14 cellular contexts compared by ENCODE assay signal in the genomic region with DNA sequence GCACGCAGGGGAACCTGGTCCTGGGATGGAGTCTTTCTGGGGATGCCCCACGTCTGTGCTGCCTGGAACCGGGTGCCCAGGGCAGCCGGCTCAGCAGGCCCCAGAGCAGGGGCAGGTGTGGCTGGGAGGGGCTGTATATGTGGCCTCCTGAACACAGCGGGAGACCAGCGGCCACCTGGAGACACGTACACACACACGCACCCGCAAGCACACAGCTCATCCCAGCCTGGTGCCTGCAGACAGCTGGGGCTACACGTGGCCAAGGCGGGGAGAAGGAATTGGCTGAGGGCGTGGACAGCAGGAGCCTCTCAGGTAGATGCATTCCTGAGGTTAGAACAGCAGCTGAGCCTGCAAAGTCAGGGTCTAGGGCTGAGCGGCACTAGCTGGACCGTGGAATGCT. TPM values are rescaled to one million over a fixed set of nuclear protein-coding genes. Genes with fewer than 3 reads are reported as not detected.
DNase-seq lines count a peak whose midpoint lies in the region; ATAC-seq, FAIRE-seq and TF ChIP-seq lines count a peak whose summit lies in the region.
"Had no signal": no experiment of that assay in that cellular context is flagged by ENCODE, and none has a peak within 500 bp of the region (broad histone marks: within the 10 kb centered on the region; RNA-seq: fewer than 3 reads in every experiment).

No MANE protein-coding gene starts in this region.

- H3K27ac Mint-ChIP-seq in stimulated activated naive CD8-positive, alpha-beta T cell treated with anti-CD3 and anti-CD28 coated beads, Interleukin-15, amount 100 ng/mL, for 72 hours, result no peak overlapping the region

- H3K4me3 ChIP-seq in GM12878 (no peak overlapping the region), neural cell (ENCODE audit: low read length) (peak overlapping the region; percentile 56)

- no peak overlapping the region for H2AFZ ChIP-seq in GM12878 (ENCODE audit: control insufficient read depth, low read depth, low read length)
- H2AFZ ChIP-seq in neural cell (ENCODE audit: low read depth, low read length), result no peak overlapping the region

- 92% methylated on average over 14 of the region's 14 CpGs for WGBS in GM12878 (ENCODE audit: insufficient coverage, insufficient replicate concordance, low lambda C conversion rate, missing lambda C conversion rate)

- TSS peak; percentile 66 for BruUV-seq in GM12878 (replicated peaks; lab: Mats Ljungman, UMichigan)

- H3K4me1 ChIP-seq in GM12878 (ENCODE audit: control insufficient read depth, insufficient read depth, low read length), result peaks cover 23% of the 10 kb centered on the region

- FAIRE-seq in GM12878 (lab: Jason Lieb, UNC), result no peak
- FAIRE-seq: endometrium, HTR-8/SVneo, TTC549 had no signal

- H3K27ac ChIP-seq in GM12878 (ENCODE audit: control insufficient read depth, insufficient read depth) (no peak overlapping the region), neural cell (ENCODE audit: low read length) (no peak overlapping the region)
- H3K27ac ChIP-seq: thyroid gland had no signal

- H3K79me2 ChIP-seq in GM12878 (ENCODE audit: control insufficient read depth, insufficient read depth, low read length) (no peaks in the 10 kb centered on the region), neural cell (replicated peaks; ENCODE audit: insufficient read depth, low read length) (no peaks in the 10 kb centered on the region)

- DNase-seq in NCI-H1105 treated with DMSO at 0.1 percent for 48 hours (lab: John Stamatoyannopoulos, UW) (peak; percentile 1), NCI-H1105 (lab: John Stamatoyannopoulos, UW) (no peak), NCI-H1417 treated with DMSO at 0.1 percent for 48 hours (lab: John Stamatoyannopoulos, UW) (peak; percentile 31), GM12878 (ENCODE audit: low read depth, low spot score) (no peak), CD1c-positive myeloid dendritic cell (ENCODE audit: extremely low spot score) (no peak), Right ventricle myocardium superior (no peak)
- no peak for DNase-seq in stimulated activated naive CD8-positive, alpha-beta T cell treated with anti-CD3 and anti-CD28 coated beads, Interleukin-15, amount 100 ng/mL, for 72 hours

- ATAC-seq in GM12878 (no peak), Right ventricle myocardium superior (ENCODE audit: poor library complexity) (no peak)
- no peak for ATAC-seq in stimulated activated naive CD8-positive, alpha-beta T cell treated with anti-CD3 and anti-CD28 coated beads, Interleukin-15, amount 100 ng/mL, for 72 hours

- no peaks in the 10 kb centered on the region for H3F3A ChIP-seq in neural cell (ENCODE audit: insufficient read depth, low read length, poor library complexity, severe bottlenecking)

- no peak overlapping the region for H3K4me3 Mint-ChIP-seq in stimulated activated naive CD8-positive, alpha-beta T cell treated with anti-CD3 and anti-CD28 coated beads, Interleukin-15, amount 100 ng/mL, for 72 hours

- in situ Hi-C loops in GM12878 (cut with MboI), result no loop called here

- H3K27me3 ChIP-seq in GM12878 (replicated peaks in 1 of 2; ENCODE audit: control insufficient read depth in 2 of 2, insufficient read depth in 2 of 2, low read length in 1 of 2) (no peaks in the 10 kb centered on the region), neural cell (ENCODE audit: insufficient read depth, low read depth, low read length) (no peaks in the 10 kb centered on the region)
- H3K27me3 ChIP-seq: thyroid gland had no signal

- H3K9me2 ChIP-seq in neural cell (ENCODE audit: insufficient read depth, low read length), result no peaks in the 10 kb centered on the region

- no peak for TF ChIP-seq EP300 in GM12878 (IDR thresholded peaks at IDR 0.05; ENCODE audit: borderline replicate concordance in 1 of 2, control insufficient read depth in 1 of 2, low read depth in 2 of 2, low read length in 2 of 2)
- TF ChIP-seq EP300 in neural cell (conservative IDR thresholded peaks at IDR 0.05; ENCODE audit: poor library complexity, severe bottlenecking), result no peak

- TF ChIP-seq CTCF in GM12878 (IDR thresholded peaks at IDR 0.05 in 2 of 3, conservative IDR thresholded peaks at IDR 0.05 in 1 of 3; ENCODE audit: control insufficient read depth in 2 of 3, extremely low read depth in 1 of 3, insufficient read depth in 1 of 3, low read depth in 3 of 3, low read length in 3 of 3), result no peak
- TF ChIP-seq CTCF in neural cell (IDR thresholded peaks at IDR 0.05; ENCODE audit: poor library complexity, severe bottlenecking), result no peak

- H4K20me1 ChIP-seq in GM12878 (ENCODE audit: control insufficient read depth, insufficient read depth) (no peaks in the 10 kb centered on the region), neural cell (ENCODE audit: insufficient read depth) (no peaks in the 10 kb centered on the region)

- no peak for TF ChIP-seq RAD21 in GM12878 (IDR thresholded peaks at IDR 0.05; ENCODE audit: insufficient read depth, low read depth, low read length)
- TF ChIP-seq RAD21 in neural cell (conservative IDR thresholded peaks at IDR 0.05), result no peak

- POLR2A ChIA-PET in GM12878 (lab: Charles Lee), result interaction anchor here (1.4 kb wide), 1 partner anchor 15 kb away, joined by 4 read pairs; no protein-coding TSS in a partner anchor

- intact Hi-C loops in GM12878 (cut with micrococcal nuclease; ENCODE audit: unreplicated experiment), result no loop called here
- intact Hi-C loops in Right ventricle myocardium superior (cut with DNase I), result no loop called here

- no peak overlapping the region for H3K9ac ChIP-seq in GM12878 (ENCODE audit: control insufficient read depth, insufficient read depth, low read length)
- H3K9ac ChIP-seq in neural cell (ENCODE audit: low read length), result no peak overlapping the region

- RAD21 ChIA-PET in GM12878 (lab: Charles Lee; ENCODE audit: unreplicated experiment), result no interaction called here

- no peak; the same call in 1 of the 2 replicates for TF ChIP-seq POLR2A in GM12878 (IDR thresholded peaks at IDR 0.05; ENCODE audit: low read depth, low read length)

- SMC1A ChIA-PET in GM12878 (lab: Charles Lee; ENCODE audit: uncharacterized antibody, unreplicated experiment), result interaction anchor here (1.4 kb wide), 1 partner anchor 12 kb away, joined by 5 read pairs; no protein-coding TSS in a partner anchor

- H3K36me3 ChIP-seq in GM12878 (ENCODE audit: control insufficient read depth in 2 of 2, insufficient read depth in 2 of 2, low read length in 1 of 2) (peaks cover 3 to 4% of the 10 kb centered on the region in 2 experiments; a peak in 3 of 4 replicates), neural cell (ENCODE audit: insufficient read depth, low read length) (no peaks in the 10 kb centered on the region)
- H3K36me3 ChIP-seq: thyroid gland had no signal

- peaks cover 78% of the 10 kb centered on the region for H3K4me1 Mint-ChIP-seq in stimulated activated naive CD8-positive, alpha-beta T cell treated with anti-CD3 and anti-CD28 coated beads, Interleukin-15, amount 100 ng/mL, for 72 hours

- CTCF ChIA-PET in GM12878 (lab: Yijun Ruan, JAX), result interaction anchor here (1.2 kb wide), 1 partner anchor 16 kb away, joined by 3 read pairs; no protein-coding TSS in a partner anchor

- no peaks in the 10 kb centered on the region for H3K9me3 Mint-ChIP-seq in stimulated activated naive CD8-positive, alpha-beta T cell treated with anti-CD3 and anti-CD28 coated beads, Interleukin-15, amount 100 ng/mL, for 72 hours

- H3K4me2 ChIP-seq in GM12878 (ENCODE audit: control insufficient read depth, insufficient read depth) (no peak overlapping the region), neural cell (ENCODE audit: low read length) (no peak overlapping the region)

- H3K9me3 ChIP-seq in GM12878 (replicated peaks; ENCODE audit: control insufficient read depth, insufficient read depth, low read length), result no peaks in the 10 kb centered on the region
- no peaks in the 10 kb centered on the region for H3K9me3 ChIP-seq in neural cell (ENCODE audit: low read length)
- H3K9me3 ChIP-seq: thyroid gland had no signal

- no peaks in the 10 kb centered on the region for H3K27me3 Mint-ChIP-seq in stimulated activated naive CD8-positive, alpha-beta T cell treated with anti-CD3 and anti-CD28 coated beads, Interleukin-15, amount 100 ng/mL, for 72 hours

RNA-seq across cellular contexts. Expression of gene ADAM8, which starts 14.0 kb away (rescaled TPM):
- total RNA-seq in GM12878 (2013; cell fraction: nucleolus; rRNA removed), result 204 and 240 TPM in 2 replicates
- total RNA-seq in GM12878 (2014; rRNA removed), result 31.6 and 37.4 TPM in 2 replicates
- 13.0 and 13.2 TPM in 2 replicates for total RNA-seq in GM12878 (2014; rRNA removed; fragmentation: Illumina TruSeq; extraction: Trizol)
- total RNA-seq in GM12878 (2021), result 86.1 and 92.7 TPM in 2 replicates
- polyA plus RNA-seq in GM12878 (2011; ENCODE audit: low read depth), result 13.7 TPM
- polyA plus RNA-seq in GM12878 (2011; rRNA removed), result 5.3 and 15.1 TPM in 2 replicates
- 20.0 and 33.8 TPM in 2 replicates for polyA plus RNA-seq in GM12878 (2011; cell fraction: cytosol; rRNA removed)
- polyA plus RNA-seq in GM12878 (2011; cell fraction: nucleus; rRNA removed), result 351 and 379 TPM in 2 replicates
- polyA plus RNA-seq in GM12878 (2012), result 44.0 and 54.6 TPM in 2 replicates
- 0.68 and 6.8 TPM in 2 replicates for polyA plus RNA-seq in GM12878 (2014; fragmentation: Illumina TruSeq; extraction: Trizol)
- polyA plus RNA-seq in GM12878 (2014; fragmentation: Nextera tagmentation; extraction: Ambion mirVana), result 1 to 10 TPM in 1 of 2 experiments, under 1 TPM in 1; 0.37 to 2.3 TPM
- 51.6 and 73.2 TPM in 2 replicates for polyA plus RNA-seq in GM12878 (2014; rRNA removed)
- 10 to 100 TPM; 28.4 to 34.1 TPM for polyA plus RNA-seq in GM12878 (2016; fragmentation: Nextera tagmentation; extraction: Ambion mirVana)
- polyA minus RNA-seq in GM12878 (2011; rRNA and poly(A)+ RNA removed), result 14.7 and 35.3 TPM in 2 replicates
- polyA minus RNA-seq in GM12878 (2011; cell fraction: cytosol; rRNA and poly(A)+ RNA removed), result 13.4 and 24.5 TPM in 2 replicates
- 96.1 and 129 TPM in 2 replicates for polyA minus RNA-seq in GM12878 (2011; cell fraction: nucleus; rRNA and poly(A)+ RNA removed)
- polyA plus RNA-seq in neural cell, result 6.4 and 7.2 TPM in 2 replicates
- 1.5 and 2.2 TPM in 2 replicates for polyA minus RNA-seq in neural cell
- total RNA-seq in Right ventricle myocardium superior, result 2.5 TPM

RNA-seq across cellular contexts. Expression of gene VENTX, which starts 25.0 kb away (rescaled TPM):
- total RNA-seq in GM12878 (2013; cell fraction: nucleolus; rRNA removed), result not detected in 2 replicates
- total RNA-seq in GM12878 (2014; rRNA removed) (not detected in 2 replicates), GM12878 (2014; rRNA removed; fragmentation: Illumina TruSeq; extraction: Trizol) (not detected in 2 replicates), GM12878 (2021) (not detected in 2 replicates), Right ventricle myocardium superior (0.43 TPM)
- not detected for polyA plus RNA-seq in GM12878 (2011; ENCODE audit: low read depth)
- polyA plus RNA-seq in GM12878 (2011; rRNA removed) (not detected in 2 replicates), GM12878 (2014; fragmentation: Illumina TruSeq; extraction: Trizol) (not detected in 2 replicates), GM12878 (2014; fragmentation: Nextera tagmentation; extraction: Ambion mirVana) (not detected), GM12878 (2014; rRNA removed) (not detected in 2 replicates), GM12878 (2016; fragmentation: Nextera tagmentation; extraction: Ambion mirVana) (under 1 TPM in 1 of 2 experiments, not detected in 1; 0.05 TPM), neural cell (not detected in 2 replicates)
- polyA plus RNA-seq in GM12878 (2011; cell fraction: cytosol; rRNA removed), result not detected in 2 replicates
- not detected in 2 replicates for polyA plus RNA-seq in GM12878 (2011; cell fraction: nucleus; rRNA removed)
- not detected in 2 replicates for polyA plus RNA-seq in GM12878 (2012)
- not detected in 2 replicates for polyA minus RNA-seq in GM12878 (2011; rRNA and poly(A)+ RNA removed)
- polyA minus RNA-seq in GM12878 (2011; cell fraction: cytosol; rRNA and poly(A)+ RNA removed), result not detected in 2 replicates
- polyA minus RNA-seq in GM12878 (2011; cell fraction: nucleus; rRNA and poly(A)+ RNA removed), result not detected in 2 replicates
- not detected in 2 replicates for polyA minus RNA-seq in neural cell
- total RNA-seq: NCI-H460 had no signal

RNA-seq across cellular contexts. Expression of gene UTF1, which starts 32.7 kb away (rescaled TPM):
- total RNA-seq in GM12878 (2013; cell fraction: nucleolus; rRNA removed), result not detected in 2 replicates
- total RNA-seq in GM12878 (2014; rRNA removed) (not detected in 2 replicates), GM12878 (2014; rRNA removed; fragmentation: Illumina TruSeq; extraction: Trizol) (not detected in 2 replicates), GM12878 (2021) (not detected in 2 replicates), Right ventricle myocardium superior (not detected)
- not detected for polyA plus RNA-seq in GM12878 (2011; ENCODE audit: low read depth)
- polyA plus RNA-seq in GM12878 (2011; rRNA removed) (not detected in 2 replicates), GM12878 (2014; fragmentation: Illumina TruSeq; extraction: Trizol) (not detected in 2 replicates), GM12878 (2014; fragmentation: Nextera tagmentation; extraction: Ambion mirVana) (not detected), GM12878 (2014; rRNA removed) (not detected in 2 replicates), GM12878 (2016; fragmentation: Nextera tagmentation; extraction: Ambion mirVana) (not detected), neural cell (not detected in 2 replicates)
- not detected in 2 replicates for polyA plus RNA-seq in GM12878 (2011; cell fraction: cytosol; rRNA removed)
- not detected in 2 replicates for polyA plus RNA-seq in GM12878 (2011; cell fraction: nucleus; rRNA removed)
- not detected in 2 replicates for polyA plus RNA-seq in GM12878 (2012)
- polyA minus RNA-seq in GM12878 (2011; rRNA and poly(A)+ RNA removed), result not detected in 2 replicates
- not detected in 2 replicates for polyA minus RNA-seq in GM12878 (2011; cell fraction: cytosol; rRNA and poly(A)+ RNA removed)
- not detected in 2 replicates for polyA minus RNA-seq in GM12878 (2011; cell fraction: nucleus; rRNA and poly(A)+ RNA removed)
- polyA minus RNA-seq in neural cell, result not detected in 2 replicates
- total RNA-seq: NCI-H460, omental fat pad, thyroid gland had no signal

RNA-seq across cellular contexts. Expression of gene TUBGCP2, which starts 46.0 kb away (rescaled TPM):
- total RNA-seq in GM12878 (2013; cell fraction: nucleolus; rRNA removed), result 76.6 and 91.2 TPM in 2 replicates
- total RNA-seq in GM12878 (2014; rRNA removed) (38.5 TPM in 2 replicates), GM12878 (2014; rRNA removed; fragmentation: Illumina TruSeq; extraction: Trizol) (18.1 and 19.1 TPM in 2 replicates), GM12878 (2021) (46.5 and 47.1 TPM in 2 replicates), Right ventricle myocardium superior (38.5 TPM)
- polyA plus RNA-seq in GM12878 (2011; ENCODE audit: low read depth), result 12.8 TPM
- polyA plus RNA-seq in GM12878 (2011; rRNA removed) (23.7 and 35.8 TPM in 2 replicates), GM12878 (2014; fragmentation: Illumina TruSeq; extraction: Trizol) (16.0 and 26.6 TPM in 2 replicates), GM12878 (2014; fragmentation: Nextera tagmentation; extraction: Ambion mirVana) (10 to 100 TPM in 1 of 2 experiments, 1 to 10 TPM in 1; 4.8 to 11.6 TPM), GM12878 (2014; rRNA removed) (33.6 and 36.2 TPM in 2 replicates), GM12878 (2016; fragmentation: Nextera tagmentation; extraction: Ambion mirVana) (10 to 100 TPM; 36.4 to 37.7 TPM), neural cell (34.5 and 63.1 TPM in 2 replicates)
- polyA plus RNA-seq in GM12878 (2011; cell fraction: cytosol; rRNA removed), result 29.0 and 35.1 TPM in 2 replicates
- 82.0 and 82.5 TPM in 2 replicates for polyA plus RNA-seq in GM12878 (2011; cell fraction: nucleus; rRNA removed)
- polyA plus RNA-seq in GM12878 (2012), result 25.1 and 31.7 TPM in 2 replicates
- polyA minus RNA-seq in GM12878 (2011; rRNA and poly(A)+ RNA removed), result 37.1 and 46.2 TPM in 2 replicates
- polyA minus RNA-seq in GM12878 (2011; cell fraction: cytosol; rRNA and poly(A)+ RNA removed), result 14.8 and 16.3 TPM in 2 replicates
- polyA minus RNA-seq in GM12878 (2011; cell fraction: nucleus; rRNA and poly(A)+ RNA removed), result 24.7 and 47.1 TPM in 2 replicates
- polyA minus RNA-seq in neural cell, result 45.8 and 49.4 TPM in 2 replicates

RNA-seq across cellular contexts. Expression of gene ZNF511, which starts 46.0 kb away (rescaled TPM):
- total RNA-seq in GM12878 (2013; cell fraction: nucleolus; rRNA removed), result 9.7 and 10.0 TPM in 2 replicates
- total RNA-seq in GM12878 (2014; rRNA removed) (21.0 and 21.3 TPM in 2 replicates), GM12878 (2014; rRNA removed; fragmentation: Illumina TruSeq; extraction: Trizol) (29.8 and 30.3 TPM in 2 replicates), GM12878 (2021) (50.3 and 57.1 TPM in 2 replicates), Right ventricle myocardium superior (44.8 TPM)
- polyA plus RNA-seq in GM12878 (2011; ENCODE audit: low read depth), result 17.8 TPM
- polyA plus RNA-seq in GM12878 (2011; rRNA removed) (24.8 and 32.1 TPM in 2 replicates), GM12878 (2014; fragmentation: Illumina TruSeq; extraction: Trizol) (12.0 and 31.8 TPM in 2 replicates), GM12878 (2014; fragmentation: Nextera tagmentation; extraction: Ambion mirVana) (1 to 10 TPM in 1 of 2 experiments, under 1 TPM in 1; 0.58 to 6.0 TPM), GM12878 (2014; rRNA removed) (49.0 and 54.9 TPM in 2 replicates), GM12878 (2016; fragmentation: Nextera tagmentation; extraction: Ambion mirVana) (100 to 1,000 TPM; 110 TPM), neural cell (16.8 and 17.6 TPM in 2 replicates)
- polyA plus RNA-seq in GM12878 (2011; cell fraction: cytosol; rRNA removed), result 24.5 and 38.8 TPM in 2 replicates
- 38.0 and 47.4 TPM in 2 replicates for polyA plus RNA-seq in GM12878 (2011; cell fraction: nucleus; rRNA removed)
- polyA plus RNA-seq in GM12878 (2012), result 23.5 and 30.3 TPM in 2 replicates
- 22.6 and 25.5 TPM in 2 replicates for polyA minus RNA-seq in GM12878 (2011; rRNA and poly(A)+ RNA removed)
- polyA minus RNA-seq in GM12878 (2011; cell fraction: cytosol; rRNA and poly(A)+ RNA removed), result 10.1 and 12.4 TPM in 2 replicates
- 5.6 and 10.1 TPM in 2 replicates for polyA minus RNA-seq in GM12878 (2011; cell fraction: nucleus; rRNA and poly(A)+ RNA removed)
- polyA minus RNA-seq in neural cell, result 10.9 and 13.1 TPM in 2 replicates

Comparison
In these comparisons a context has a peak if more than half of its experiments do, and no peak if none do; other contexts are left out.
1. DNase-seq: peak in NCI-H1105 treated with DMSO at 0.1 percent for 48 hours (single experiment) and NCI-H1417 treated with DMSO at 0.1 percent for 48 hours (single experiment); none in NCI-H1105 (single experiment), GM12878 (single experiment), CD1c-positive myeloid dendritic cell (single experiment), stimulated activated naive CD8-positive, alpha-beta T cell treated with anti-CD3 and anti-CD28 coated beads, Interleukin-15, amount 100 ng/mL, for 72 hours (0 of 2) and Right ventricle myocardium superior (single experiment).